8 cellular contexts compared by ENCODE assay signal in genomic region chr13:77026255-77026782, GRCh38. TPM values are rescaled to one million over a fixed set of nuclear protein-coding genes. Genes with fewer than 3 reads are reported as not detected.
DNase-seq lines count a peak whose midpoint lies in the region; ATAC-seq and TF ChIP-seq lines count a peak whose summit lies in the region.

No MANE protein-coding gene starts in this region.

- H3K27me3 ChIP-seq in CD8-positive, alpha-beta T cell (ENCODE audit: insufficient read depth, low read length) = no peaks in the 10 kb centered on the region
- H3K27me3 ChIP-seq in PC-9 (ENCODE audit: insufficient read depth, low read depth) (no peaks in the 10 kb centered on the region), fibroblast of lung (ENCODE audit: control insufficient read depth, insufficient read depth, low read length) (no peaks in the 10 kb centered on the region)

- H3K9ac ChIP-seq in fibroblast of lung (ENCODE audit: insufficient read depth, low read length) = peak overlapping the region; percentile 90

- no peaks in the 10 kb centered on the region for H3K36me3 ChIP-seq in CD8-positive, alpha-beta T cell (ENCODE audit: insufficient read depth, low read length)
- 0 out of 2 replicates have a peak, but pooled peaks cover 6% of the 10 kb centered on the region for H3K36me3 ChIP-seq in PC-9 (ENCODE audit: low read depth)
- H3K36me3 ChIP-seq in fibroblast of lung (ENCODE audit: control insufficient read depth, insufficient read depth, low read length) = no peaks in the 10 kb centered on the region

- H3K4me2 ChIP-seq in PC-9 (peak overlapping the region; percentile 88), fibroblast of lung (ENCODE audit: extremely low read depth, insufficient read depth, low read length) (peak overlapping the region; percentile 88)

- H2AFZ ChIP-seq in PC-9 (peak overlapping the region; percentile 64; the same call in 1 of the 2 replicates), fibroblast of lung (ENCODE audit: low read length) (no peak overlapping the region)

- peaks cover 8% of the 10 kb centered on the region; the same call in 1 of the 2 replicates for H3F3A ChIP-seq in PC-9 (ENCODE audit: insufficient read depth, low read depth)

- no peak for TF ChIP-seq CTCF in CD8-positive, alpha-beta T cell (IDR thresholded peaks at IDR 0.05)
- TF ChIP-seq CTCF in PC-9 (conservative IDR thresholded peaks at IDR 0.05) (no peak), fibroblast of lung (conservative IDR thresholded peaks at IDR 0.05 in 1 of 2, IDR thresholded peaks at IDR 0.05 in 1 of 2; ENCODE audit: low read depth in 1 of 2, low read length in 2 of 2) (no peak), natural killer cell (IDR thresholded peaks at IDR 0.05) (no peak)

- no TSS peak for BruUV-seq in PC-9 (replicated peaks; lab: Mats Ljungman, UMichigan)

- no peaks in the 10 kb centered on the region for H3K9me3 Mint-ChIP-seq in CD8-positive, alpha-beta T cell
- H3K9me3 Mint-ChIP-seq in activated T-cell treated with anti-CD3 and anti-CD28 coated beads, Interleukin-2, amount 50 U/mL, for 72 hours = no peaks in the 10 kb centered on the region
- no peaks in the 10 kb centered on the region for H3K9me3 Mint-ChIP-seq in natural killer cell

- H3K27ac Mint-ChIP-seq in CD8-positive, alpha-beta T cell = peak overlapping the region; percentile 97
- H3K27ac Mint-ChIP-seq in activated T-cell treated with anti-CD3 and anti-CD28 coated beads, Interleukin-2, amount 50 U/mL, for 72 hours = peak overlapping the region; percentile 92
- peak overlapping the region; percentile 87 to 88 for H3K27ac Mint-ChIP-seq in natural killer cell

- DNase-seq in CD8-positive, alpha-beta T cell = peak; percentile 45 to 86 (median 78)
- peak; percentile 68 to 80 for DNase-seq in PC-9
- DNase-seq in activated T-cell treated with anti-CD3 and anti-CD28 coated beads, Interleukin-2, amount 50 U/mL, for 72 hours = peak; percentile 79 to 83
- peak; percentile 56 to 62 for DNase-seq in fibroblast of lung (ENCODE audit: low read depth in 2 of 2)
- peak; percentile 58 for DNase-seq in natural killer cell
- peak; percentile 74 for DNase-seq in stimulated activated naive CD4-positive, alpha-beta T cell treated with Interleukin-2 at 50 U/mL for 16 hours (lab: John Stamatoyannopoulos, UW)

- H3K9me2 ChIP-seq in PC-9 (ENCODE audit: insufficient read depth) = no peaks in the 10 kb centered on the region

- peak overlapping the region; percentile 97 for H3K4me3 Mint-ChIP-seq in CD8-positive, alpha-beta T cell
- peak overlapping the region; percentile 97 to 98 for H3K4me3 Mint-ChIP-seq in activated T-cell treated with anti-CD3 and anti-CD28 coated beads, Interleukin-2, amount 50 U/mL, for 72 hours
- H3K4me3 Mint-ChIP-seq in natural killer cell = peak overlapping the region; percentile 95

- POLR2A ChIA-PET in CD8-positive, alpha-beta T cell (lab: Charles Lee) = interaction anchor here (0.9 to 4.5 kb wide), 24 partner anchors 8 to 1265 kb away, joined by 3 to 99 read pairs (median 6); partner anchors contain the start of genes CLN5, KCTD12, MYCBP2 and SLAIN1
- POLR2A ChIA-PET in PC-9 (lab: Charles Lee; ENCODE audit: unreplicated experiment) = interaction anchor here (0.7 to 0.8 kb wide), 4 partner anchors 35 to 1753 kb away, joined by 4 to 12 read pairs (median 5); partner anchors contain the start of gene CLN5

- peaks cover 48% of the 10 kb centered on the region for H4K20me1 ChIP-seq in PC-9 (ENCODE audit: insufficient read depth)
- peaks cover 3% of the 10 kb centered on the region for H4K20me1 ChIP-seq in fibroblast of lung (ENCODE audit: control insufficient read depth, extremely low read depth, insufficient read depth, low read length)

- H3K4me1 ChIP-seq in CD8-positive, alpha-beta T cell (ENCODE audit: insufficient read depth, low read length) = peaks cover 47% of the 10 kb centered on the region
- H3K4me1 ChIP-seq in PC-9 (replicated peaks; ENCODE audit: insufficient read depth) (peaks cover 45% of the 10 kb centered on the region), fibroblast of lung (ENCODE audit: control insufficient read depth, extremely low read depth, insufficient read depth, low read length) (peaks cover 8% of the 10 kb centered on the region)

- CTCF ChIA-PET in CD8-positive, alpha-beta T cell (lab: Charles Lee) = interaction anchor here (1.2 kb wide), 1 partner anchor 15 kb away, joined by 3 read pairs; no protein-coding TSS in a partner anchor
- CTCF ChIA-PET in PC-9 (lab: Charles Lee) = no interaction called here

- peaks cover 34% of the 10 kb centered on the region for H3K36me3 Mint-ChIP-seq in CD8-positive, alpha-beta T cell
- peaks cover 6 to 10% of the 10 kb centered on the region in 2 donors for H3K36me3 Mint-ChIP-seq in activated T-cell treated with anti-CD3 and anti-CD28 coated beads, Interleukin-2, amount 50 U/mL, for 72 hours (ENCODE audit: insufficient read depth in 2 of 2)
- no peaks in the 10 kb centered on the region for H3K36me3 Mint-ChIP-seq in natural killer cell

- H3K4me3 ChIP-seq in CD8-positive, alpha-beta T cell (ENCODE audit: low read depth, low read length) = peak overlapping the region; percentile 80
- peak overlapping the region; percentile 95 for H3K4me3 ChIP-seq in PC-9
- peak overlapping the region; percentile 68 to 87 (median 84) for H3K4me3 ChIP-seq in fibroblast of lung (replicated peaks in 1 of 4; ENCODE audit: control extremely low read depth in 1 of 4, insufficient read depth in 1 of 4, low read depth in 3 of 4, low read length in 4 of 4)

- peak; percentile 66 for ATAC-seq in CD8-positive, alpha-beta T cell
- ATAC-seq in GM19452 (IDR thresholded peaks at IDR 0.05; ENCODE audit: unreplicated experiment) = peak; percentile 46
- ATAC-seq in HG03571 (IDR thresholded peaks at IDR 0.05; ENCODE audit: unreplicated experiment) = peak; percentile 51
- ATAC-seq in activated T-cell treated with anti-CD3 and anti-CD28 coated beads, Interleukin-2, amount 50 U/mL, for 72 hours (replicated peaks in 1 of 2) = peak; percentile 62 to 69
- ATAC-seq in natural killer cell = peak; percentile 62 to 77 (median 67)

- H3K9me3 ChIP-seq in CD8-positive, alpha-beta T cell (ENCODE audit: low read length) = no peaks in the 10 kb centered on the region
- H3K9me3 ChIP-seq in PC-9 (ENCODE audit: insufficient read depth, low read depth) (no peaks in the 10 kb centered on the region), fibroblast of lung (ENCODE audit: control insufficient read depth, insufficient read depth, low read depth, low read length) (no peaks in the 10 kb centered on the region)

- peaks cover 57% of the 10 kb centered on the region for H3K4me1 Mint-ChIP-seq in CD8-positive, alpha-beta T cell (ENCODE audit: low read depth)
- peaks cover 54% of the 10 kb centered on the region for H3K4me1 Mint-ChIP-seq in activated T-cell treated with anti-CD3 and anti-CD28 coated beads, Interleukin-2, amount 50 U/mL, for 72 hours (ENCODE audit: low read depth)
- peaks cover 49 to 56% of the 10 kb centered on the region in 2 donors for H3K4me1 Mint-ChIP-seq in natural killer cell

- peaks cover 51% of the 10 kb centered on the region for H3K79me2 ChIP-seq in PC-9 (ENCODE audit: low read depth)
- H3K79me2 ChIP-seq in fibroblast of lung (ENCODE audit: control insufficient read depth, insufficient read depth, low read length) = peaks cover 52% of the 10 kb centered on the region

- H3K27me3 Mint-ChIP-seq in CD8-positive, alpha-beta T cell (ENCODE audit: low read depth) = no peaks in the 10 kb centered on the region
- peaks cover 6% of the 10 kb centered on the region for H3K27me3 Mint-ChIP-seq in activated T-cell treated with anti-CD3 and anti-CD28 coated beads, Interleukin-2, amount 50 U/mL, for 72 hours (ENCODE audit: low read depth)
- peaks cover 20 to 25% of the 10 kb centered on the region in 2 donors for H3K27me3 Mint-ChIP-seq in natural killer cell (ENCODE audit: low read depth in 2 of 2)

- intact Hi-C loops in CD8-positive, alpha-beta T cell (cut with DNase I, micrococcal nuclease) = loop anchor here (1.0 to 10.0 kb wide), 9 partner anchors 34 to 1489 kb away; partner anchors contain the start of genes MYCBP2 (in 2 of the 2), CLN5 (in 1 of the 2), COMMD6 (in 1 of the 2) and KCTD12 (in 1 of the 2)
- intact Hi-C loops in PC-9 (cut with micrococcal nuclease; ENCODE audit: unreplicated experiment) (loop anchor here (2.0 to 10.0 kb wide), 4 partner anchors 34 to 481 kb away; partner anchors contain the start of genes CLN5 and MYCBP2), natural killer cell (cut with micrococcal nuclease) (loop anchor here (5.0 kb wide), 1 partner anchor 301 kb away; the partner anchor contains the start of gene MYCBP2)

- H3K27ac ChIP-seq in CD8-positive, alpha-beta T cell (ENCODE audit: low read depth, low read length) = peak overlapping the region; percentile 97
- H3K27ac ChIP-seq in PC-9 (0 out of 2 replicates have a peak overlapping the region, but pooled peaks have one; percentile 89), fibroblast of lung (ENCODE audit: insufficient read depth, low read length) (peak overlapping the region; percentile 82)

RNA-seq across cellular contexts. Expression of gene FBXL3, which starts 0.6 kb away (rescaled TPM):
- total RNA-seq in CD8-positive, alpha-beta T cell = 10 to 100 TPM; 91.3 to 97.0 TPM
- total RNA-seq in PC-9 (2021) (20.3 and 22.0 TPM in 2 replicates), fibroblast of lung (56.0 and 61.8 TPM in 2 replicates), natural killer cell (10 to 100 TPM; 57.1 to 61.9 (median 58.0) TPM)
- total RNA-seq in activated T-cell treated with anti-CD3 and anti-CD28 coated beads, Interleukin-2, amount 50 U/mL, for 72 hours = 10 to 100 TPM; 40.3 to 44.5 TPM
- polyA plus RNA-seq in fibroblast of lung = 33.0 and 48.5 TPM in 2 replicates
- 25.7 and 34.9 TPM in 2 replicates for polyA plus RNA-seq in fibroblast of lung (2012)
- polyA minus RNA-seq in fibroblast of lung (ENCODE audit: low replicate concordance) = 12.2 and 15.1 TPM in 2 replicates

RNA-seq across cellular contexts. Expression of gene CLN5, which starts 34.4 kb away (rescaled TPM):
- total RNA-seq in CD8-positive, alpha-beta T cell = 10 to 100 TPM; 23.3 to 23.4 TPM
- total RNA-seq in PC-9 (2021) (9.2 and 10.7 TPM in 2 replicates), fibroblast of lung (37.8 and 38.0 TPM in 2 replicates), natural killer cell (10 to 100 TPM; 12.0 to 14.4 (median 13.9) TPM)
- total RNA-seq in activated T-cell treated with anti-CD3 and anti-CD28 coated beads, Interleukin-2, amount 50 U/mL, for 72 hours = 10 to 100 TPM; 14.0 to 16.4 TPM
- 25.3 and 30.0 TPM in 2 replicates for polyA plus RNA-seq in fibroblast of lung
- 20.2 and 20.8 TPM in 2 replicates for polyA plus RNA-seq in fibroblast of lung (2012)
- 2.1 and 5.3 TPM in 2 replicates for polyA minus RNA-seq in fibroblast of lung (ENCODE audit: low replicate concordance)

Comparison
In these comparisons a context has a peak if more than half of its experiments do, and no peak if none do; other contexts are left out.
1. Peak in every context shown above with its lines: DNase-seq, ATAC-seq, H3K4me3 ChIP-seq and H3K27ac ChIP-seq.